Comparison of ENCODE assay signal across 18 cellular contexts in genomic region chr15:73586006-73586654, GRCh38. TPM values are rescaled to one million over a fixed set of nuclear protein-coding genes. Genes with fewer than 3 reads are reported as not detected.
A peak's percentile ranks its signal among the peaks of the same experiment; 100 is the strongest.
DNase-seq lines count a peak whose midpoint lies in the region; ATAC-seq, FAIRE-seq and TF ChIP-seq lines count a peak whose summit lies in the region.
"Had no signal": no experiment of that assay in that cellular context is flagged by ENCODE, and none has a peak within 500 bp of the region (broad histone marks: within the 10 kb centered on the region; RNA-seq: fewer than 3 reads in every experiment).

No MANE protein-coding gene starts in this region.

- FAIRE-seq in D721Med (lab: Jason Lieb, UNC): no peak
- FAIRE-seq: H54 had no signal

- CTCF ChIA-PET in activated CD4-positive, alpha-beta T cell treated with anti-CD3 and anti-CD28 coated beads for 36 hours (lab: Charles Lee): interaction anchor here (0.6 to 1.4 kb wide), 5 partner anchors 15 to 196 kb away, joined by 3 to 7 read pairs (median 3); no protein-coding TSS in a partner anchor

- H3K27ac Mint-ChIP-seq in activated CD4-positive, alpha-beta T cell treated with anti-CD3 and anti-CD28 coated beads for 36 hours: no peak overlapping the region
- H3K27ac Mint-ChIP-seq in stimulated activated naive CD8-positive, alpha-beta T cell treated with anti-CD3 and anti-CD28 coated beads, Interleukin-15, Interleukin-2, amounts not matched to agents 100 ng/mL and 50 ng/mL, for 24 hours: peak overlapping the region; percentile 21
- H3K27ac Mint-ChIP-seq in mesothelial cell of epicardium: peak overlapping the region; percentile 18
- H3K27ac Mint-ChIP-seq: CD8-positive, alpha-beta T cell had no signal

- no peak overlapping the region for H3K4me3 Mint-ChIP-seq in activated CD4-positive, alpha-beta T cell treated with anti-CD3 and anti-CD28 coated beads for 36 hours
- H3K4me3 Mint-ChIP-seq in stimulated activated naive CD8-positive, alpha-beta T cell treated with anti-CD3 and anti-CD28 coated beads, Interleukin-15, Interleukin-2, amounts not matched to agents 100 ng/mL and 50 ng/mL, for 24 hours: no peak overlapping the region
- H3K4me3 Mint-ChIP-seq in mesothelial cell of epicardium: no peak overlapping the region
- H3K4me3 Mint-ChIP-seq: CD8-positive, alpha-beta T cell had no signal

- H3K27me3 Mint-ChIP-seq in activated CD4-positive, alpha-beta T cell treated with anti-CD3 and anti-CD28 coated beads for 36 hours: no peaks in the 10 kb centered on the region
- no peaks in the 10 kb centered on the region for H3K27me3 Mint-ChIP-seq in stimulated activated naive CD8-positive, alpha-beta T cell treated with anti-CD3 and anti-CD28 coated beads, Interleukin-15, Interleukin-2, amounts not matched to agents 100 ng/mL and 50 ng/mL, for 24 hours
- no peaks in the 10 kb centered on the region for H3K27me3 Mint-ChIP-seq in mesothelial cell of epicardium (ENCODE audit: low read depth)

- DNase-seq in activated CD4-positive, alpha-beta T cell treated with anti-CD3 and anti-CD28 coated beads for 36 hours: no peak
- no peak for DNase-seq in activated CD4-positive, alpha-beta T cell treated with anti-CD3 and anti-CD28 coated beads for 1 hour
- no peak for DNase-seq in stimulated activated naive CD8-positive, alpha-beta T cell treated with anti-CD3 and anti-CD28 coated beads, Interleukin-15, Interleukin-2, amounts not matched to agents 100 U/mL and 50 U/mL, for 24 hours
- DNase-seq in mesothelial cell of epicardium (ENCODE audit: low spot score in 2 of 2, unreplicated experiment in 2 of 2) (no peak), D721Med (ENCODE audit: insufficient read length, low spot score) (no peak), DMS79 treated with DMSO at 0.1 percent for 48 hours (lab: John Stamatoyannopoulos, UW) (no peak), T1000 (lab: John Stamatoyannopoulos, UW) (no peak)
- DNase-seq: CD8-positive, alpha-beta T cell; EL; KBM-7; NCI-H1092 treated with DMSO at 0.1 percent for 48 hours; NCI-H1694; NCI-H345; NCI-H69; NK-92 treated with Interleukin-12 subunit alpha and Interleukin-12 subunit beta, amount 100 ng/mL, for 24 hours; PC-9 had no signal

- intact Hi-C loops in activated CD4-positive, alpha-beta T cell treated with anti-CD3 and anti-CD28 coated beads for 36 hours (cut with DNase I, micrococcal nuclease): no loop called here

- H3K36me3 Mint-ChIP-seq in activated CD4-positive, alpha-beta T cell treated with anti-CD3 and anti-CD28 coated beads for 36 hours (ENCODE audit: low read depth): peaks cover 45% of the 10 kb centered on the region
- H3K36me3 Mint-ChIP-seq in stimulated activated naive CD8-positive, alpha-beta T cell treated with anti-CD3 and anti-CD28 coated beads, Interleukin-15, Interleukin-2, amounts not matched to agents 100 ng/mL and 50 ng/mL, for 24 hours (ENCODE audit: low read depth): peaks cover 81% of the 10 kb centered on the region
- peaks cover 43% of the 10 kb centered on the region for H3K36me3 Mint-ChIP-seq in mesothelial cell of epicardium

- peaks cover 10% of the 10 kb centered on the region for H3K4me1 Mint-ChIP-seq in activated CD4-positive, alpha-beta T cell treated with anti-CD3 and anti-CD28 coated beads for 36 hours
- peaks cover 6% of the 10 kb centered on the region for H3K4me1 Mint-ChIP-seq in stimulated activated naive CD8-positive, alpha-beta T cell treated with anti-CD3 and anti-CD28 coated beads, Interleukin-15, Interleukin-2, amounts not matched to agents 100 ng/mL and 50 ng/mL, for 24 hours (ENCODE audit: low read depth)
- H3K4me1 Mint-ChIP-seq in mesothelial cell of epicardium: peaks cover 14% of the 10 kb centered on the region

- ATAC-seq in activated CD4-positive, alpha-beta T cell treated with anti-CD3 and anti-CD28 coated beads for 36 hours: peak; percentile 51
- no peak for ATAC-seq in stimulated activated naive CD8-positive, alpha-beta T cell treated with anti-CD3 and anti-CD28 coated beads, Interleukin-15, Interleukin-2, amounts not matched to agents 100 U/mL and 50 U/mL, for 24 hours
- ATAC-seq: CD8-positive, alpha-beta T cell had no signal

- TF ChIP-seq CTCF in mesothelial cell of epicardium (IDR thresholded peaks at IDR 0.05; ENCODE audit: unreplicated experiment): no peak
- TF ChIP-seq CTCF in D721Med (IDR thresholded peaks at IDR 0.05; ENCODE audit: insufficient read depth, missing control alignments): no peak

- POLR2A ChIA-PET in activated CD4-positive, alpha-beta T cell treated with anti-CD3 and anti-CD28 coated beads for 36 hours (lab: Charles Lee): no interaction called here

- no peaks in the 10 kb centered on the region for H3K9me3 Mint-ChIP-seq in activated CD4-positive, alpha-beta T cell treated with anti-CD3 and anti-CD28 coated beads for 36 hours (ENCODE audit: low read depth)
- H3K9me3 Mint-ChIP-seq in stimulated activated naive CD8-positive, alpha-beta T cell treated with anti-CD3 and anti-CD28 coated beads, Interleukin-15, Interleukin-2, amounts not matched to agents 100 ng/mL and 50 ng/mL, for 24 hours: no peaks in the 10 kb centered on the region
- H3K9me3 Mint-ChIP-seq in mesothelial cell of epicardium: no peaks in the 10 kb centered on the region
- H3K9me3 Mint-ChIP-seq: CD8-positive, alpha-beta T cell had no signal

RNA-seq across cellular contexts. Expression of gene NPTN, which starts 47.1 kb away (rescaled TPM):
- total RNA-seq in activated CD4-positive, alpha-beta T cell treated with anti-CD3 and anti-CD28 coated beads for 36 hours: 10 to 100 TPM; 43.5 to 73.4 TPM
- total RNA-seq in mesothelial cell of epicardium: 102 to 116 TPM (median 109 TPM) in 3 replicates
